Comparison of ENCODE assay signal across 6 cellular contexts in the genomic region with DNA sequence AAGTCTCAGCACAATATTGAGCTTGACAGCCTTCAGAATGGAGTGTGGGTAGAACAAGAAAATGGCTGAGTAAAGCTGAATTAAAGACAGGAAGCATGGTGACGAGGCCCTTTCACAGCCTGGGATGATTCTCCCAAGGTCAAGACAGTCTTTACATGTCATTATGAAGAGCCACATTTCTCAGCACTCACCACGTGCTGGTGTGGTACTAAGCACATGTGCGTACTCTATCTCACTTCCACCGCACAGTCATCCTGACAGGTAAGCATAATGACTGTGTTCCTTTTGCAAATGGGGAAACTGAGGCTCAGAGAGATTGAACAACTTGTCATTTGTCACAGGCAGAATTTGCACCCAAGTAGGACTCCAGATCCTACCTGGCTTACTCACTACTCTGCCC.
"Had no signal": no experiment of that assay in that cellular context is flagged by ENCODE, and none has a peak within 500 bp of the region (broad histone marks: within the 10 kb centered on the region; RNA-seq: fewer than 3 reads in every experiment).

No MANE protein-coding gene starts in this region.

- H3K9ac ChIP-seq: GM23248 had no signal

- DNase-seq: GM23248, GOT3, H9, HCEC 1CT, KG1 had no signal

- H2AFZ ChIP-seq: GM23248 had no signal

- H3K27ac ChIP-seq: GM23248, HL-60 had no signal

- H3K4me3 ChIP-seq: GM23248 had no signal
